In genomic region chr4:1247811-1248261, GRCh38 we compare ENCODE assay signal across 8 cellular contexts. TPM values are rescaled to one million over a fixed set of nuclear protein-coding genes. Genes with fewer than 3 reads are reported as not detected.
DNase-seq lines count a peak whose midpoint lies in the region; ATAC-seq, FAIRE-seq and TF ChIP-seq lines count a peak whose summit lies in the region.

No MANE protein-coding gene starts in this region.

- H3K27ac Mint-ChIP-seq in CD14-positive monocyte, result peak overlapping the region; percentile 33 to 94 (median 89)

- in situ Hi-C loops in Panc1 (cut with HindIII; ENCODE audit: low pct_unique_long_range_greater_than_20kb, low sequenced_read_pairs), result no loop called here

- CTCF ChIA-PET in Panc1 (lab: Charles Lee), result no interaction called here

- POLR2A ChIA-PET in Panc1 (lab: Charles Lee), result no interaction called here

- DNase-seq in CD14-positive monocyte (ENCODE audit: low spot score), result no peak
- DNase-seq in Panc1 (ENCODE audit: low read depth, low spot score), result no peak
- DNase-seq in epithelial cell of esophagus (ENCODE audit: low read depth), result peak; percentile 49
- DNase-seq in cerebellar cortex (ENCODE audit: low spot score), result no peak
- DNase-seq in RCC 7860 (ENCODE audit: low spot score), result no peak
- no peak for DNase-seq in stimulated activated CD4-positive, alpha-beta T cell treated with anti-CD3 and anti-CD28 coated beads, Interleukin-4, amount 100 ng/mL, for 4 hours

- H3K4me1 ChIP-seq in Panc1 (ENCODE audit: control insufficient read depth, insufficient read depth, low read length), result peaks cover 13% of the 10 kb centered on the region
- H3K4me1 ChIP-seq in neuron (ENCODE audit: insufficient read depth, low read length), result peaks cover 24% of the 10 kb centered on the region

- H3K36me3 ChIP-seq in Panc1 (ENCODE audit: control insufficient read depth, insufficient read depth, low read length) (peaks cover 2% of the 10 kb centered on the region; the same call in 1 of the 2 replicates), neuron (ENCODE audit: insufficient read depth, low read length) (peaks cover 22% of the 10 kb centered on the region)

- peak overlapping the region; percentile 79 for H3K27ac ChIP-seq in Panc1 (ENCODE audit: low read length)

- peaks cover 47% of the 10 kb centered on the region for H3K4me1 Mint-ChIP-seq in CD14-positive monocyte

- H3K27me3 Mint-ChIP-seq in CD14-positive monocyte (ENCODE audit: low read depth in 3 of 3), result peaks cover 0 to 4% (median 0%) of the 10 kb centered on the region in 3 donors

- H3K4me3 Mint-ChIP-seq in CD14-positive monocyte, result peak overlapping the region; percentile 91 to 94

- TF ChIP-seq CTCF in CD14-positive monocyte (IDR thresholded peaks at IDR 0.05), result no peak
- TF ChIP-seq CTCF in Panc1 (IDR thresholded peaks at IDR 0.05), result no peak
- TF ChIP-seq CTCF in epithelial cell of esophagus (IDR thresholded peaks at IDR 0.05; ENCODE audit: insufficient read depth, low read depth, low read length, missing control alignments), result no peak

- H3K9me3 ChIP-seq in Panc1 (ENCODE audit: control insufficient read depth, insufficient read depth, low read depth, low read length) (peaks cover 10% of the 10 kb centered on the region; the same call in 1 of the 2 replicates), neuron (ENCODE audit: low read length) (peaks cover 13% of the 10 kb centered on the region)

- intact Hi-C loops in CD14-positive monocyte (cut with micrococcal nuclease) (loop anchor here (2.0 to 5.0 kb wide), 6 partner anchors 39 to 624 kb away; partner anchors contain the start of genes NSD2 (in 2 of the 2), UVSSA (in 2 of the 2) and MAEA (in 1 of the 2)), Panc1 (cut with micrococcal nuclease; ENCODE audit: unreplicated experiment) (no loop called here)

- H3K4me3 ChIP-seq in Panc1 (ENCODE audit: low read depth in 2 of 2, low read length in 2 of 2) (peak overlapping the region; percentile 71 to 73), epithelial cell of esophagus (ENCODE audit: low read length) (peak overlapping the region; percentile 80), neuron (ENCODE audit: low read length) (peak overlapping the region; percentile 80)

- peaks cover under 1 to 22% of the 10 kb centered on the region in 2 donors for H3K36me3 Mint-ChIP-seq in CD14-positive monocyte

- H2AFZ ChIP-seq in neuron (ENCODE audit: low read depth, low read length), result no peak overlapping the region

- FAIRE-seq in RCC 7860 (lab: Jason Lieb, UNC), result no peak

- H3K9me3 Mint-ChIP-seq in CD14-positive monocyte, result peaks cover 7 to 21% (median 18%) of the 10 kb centered on the region in 7 donors

- no TSS peak for BruUV-seq in Panc1 (replicated peaks; lab: Mats Ljungman, UMichigan)

- ATAC-seq in GM21717 (IDR thresholded peaks at IDR 0.05; ENCODE audit: unreplicated experiment) (peak; percentile 11), Panc1 (no peak)

- no peaks in the 10 kb centered on the region for H3K27me3 ChIP-seq in Panc1 (ENCODE audit: control insufficient read depth, insufficient read depth, low read length)
- no peaks in the 10 kb centered on the region for H3K27me3 ChIP-seq in neuron (ENCODE audit: insufficient read depth, low read length)

RNA-seq across cellular contexts. Expression of gene CTBP1, which starts 1.1 kb away (rescaled TPM):
- 10 to 100 TPM; 21.3 to 42.1 TPM for polyA plus RNA-seq in CD14-positive monocyte
- total RNA-seq in Panc1 (2021; ENCODE audit: unreplicated experiment), result 157 TPM
- 337 TPM for polyA plus RNA-seq in Panc1 (2012; ENCODE audit: insufficient read length)

RNA-seq across cellular contexts. Expression of gene MAEA, which starts 41.9 kb away (rescaled TPM):
- 10 to 100 TPM; 34.3 to 37.7 TPM for polyA plus RNA-seq in CD14-positive monocyte
- total RNA-seq in Panc1 (2021; ENCODE audit: unreplicated experiment), result 62.3 TPM
- polyA plus RNA-seq in Panc1 (2012; ENCODE audit: insufficient read length), result 99.0 TPM
